ENCODE assay signal across 8 cellular contexts in the genomic region with DNA sequence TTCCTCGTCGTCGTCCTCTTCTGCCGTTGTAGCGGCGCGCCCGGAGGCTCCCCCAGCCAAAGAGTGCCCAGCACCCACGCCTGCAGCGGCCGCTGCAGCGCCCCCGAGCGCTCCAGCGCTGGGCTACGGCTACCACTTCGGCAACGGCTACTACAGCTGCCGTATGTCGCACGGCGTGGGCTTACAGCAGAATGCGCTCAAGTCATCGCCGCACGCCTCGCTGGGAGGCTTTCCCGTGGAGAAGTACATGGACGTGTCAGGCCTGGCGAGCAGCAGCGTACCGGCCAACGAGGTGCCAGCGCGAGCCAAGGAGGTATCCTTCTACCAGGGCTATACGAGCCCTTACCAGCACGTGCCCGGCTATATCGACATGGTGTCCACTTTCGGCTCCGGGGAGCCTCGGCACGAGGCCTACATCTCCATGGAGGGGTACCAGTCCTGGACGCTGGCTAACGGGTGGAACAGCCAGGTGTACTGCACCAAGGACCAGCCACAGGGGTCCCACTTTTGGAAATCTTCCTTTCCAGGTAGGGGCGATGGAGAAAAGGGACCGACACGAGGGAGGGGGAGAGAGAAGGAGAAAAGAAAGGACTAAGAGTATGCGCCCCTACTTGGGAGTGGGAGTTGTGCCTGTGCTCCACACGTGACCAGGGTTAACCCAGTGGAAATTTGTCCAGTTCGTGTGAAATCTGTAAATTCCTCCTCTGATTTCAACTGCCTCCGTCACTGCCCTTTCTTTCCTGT. TPM values are rescaled to one million over a fixed set of nuclear protein-coding genes. Genes with fewer than 3 reads are reported as not detected.
DNase-seq lines count a peak whose midpoint lies in the region; ATAC-seq and TF ChIP-seq lines count a peak whose summit lies in the region.

No MANE protein-coding gene starts in this region.

- no peaks in the 10 kb centered on the region for H3K9me3 Mint-ChIP-seq in stimulated activated naive CD8-positive, alpha-beta T cell treated with anti-CD3 and anti-CD28 coated beads, Interleukin-15, Interleukin-2, amounts not matched to agents 100 ng/mL and 50 ng/mL, for 24 hours

- intact Hi-C loops in vagina (cut with DNase I) = loop anchor here (5.0 kb wide), 1 partner anchor 841 kb away; no protein-coding TSS in a partner anchor

- peaks cover 37% of the 10 kb centered on the region for H3K4me1 Mint-ChIP-seq in stimulated activated naive CD8-positive, alpha-beta T cell treated with anti-CD3 and anti-CD28 coated beads, Interleukin-15, Interleukin-2, amounts not matched to agents 100 ng/mL and 50 ng/mL, for 24 hours (ENCODE audit: low read depth)

- peak overlapping the region; percentile 36 for H3K27ac Mint-ChIP-seq in stimulated activated naive CD8-positive, alpha-beta T cell treated with anti-CD3 and anti-CD28 coated beads, Interleukin-15, Interleukin-2, amounts not matched to agents 100 ng/mL and 50 ng/mL, for 24 hours

- ATAC-seq in stimulated activated naive CD8-positive, alpha-beta T cell treated with anti-CD3 and anti-CD28 coated beads, Interleukin-15, Interleukin-2, amounts not matched to agents 100 U/mL and 50 U/mL, for 24 hours = no peak
- no peak for ATAC-seq in GM19452 (IDR thresholded peaks at IDR 0.05; ENCODE audit: unreplicated experiment)

- H3K9me3 ChIP-seq in SJCRH30 (replicated peaks) = no peaks in the 10 kb centered on the region
- H3K9me3 ChIP-seq in vagina = no peaks in the 10 kb centered on the region

- H3K36me3 Mint-ChIP-seq in stimulated activated naive CD8-positive, alpha-beta T cell treated with anti-CD3 and anti-CD28 coated beads, Interleukin-15, Interleukin-2, amounts not matched to agents 100 ng/mL and 50 ng/mL, for 24 hours (ENCODE audit: low read depth) = peaks cover 4% of the 10 kb centered on the region

- peak in 1 of 2 donors; percentile 5 for TF ChIP-seq POLR2A in vagina (IDR thresholded peaks at IDR 0.05)

- H3K4me3 Mint-ChIP-seq in stimulated activated naive CD8-positive, alpha-beta T cell treated with anti-CD3 and anti-CD28 coated beads, Interleukin-15, Interleukin-2, amounts not matched to agents 100 ng/mL and 50 ng/mL, for 24 hours = peak overlapping the region; percentile 43

- no peaks in the 10 kb centered on the region for H3K4me1 ChIP-seq in SJCRH30
- H3K4me1 ChIP-seq in vagina = peaks cover 28% of the 10 kb centered on the region

- H3K36me3 ChIP-seq in SJCRH30 (no peaks in the 10 kb centered on the region), vagina (no peaks in the 10 kb centered on the region)

- H3K27me3 Mint-ChIP-seq in stimulated activated naive CD8-positive, alpha-beta T cell treated with anti-CD3 and anti-CD28 coated beads, Interleukin-15, Interleukin-2, amounts not matched to agents 100 ng/mL and 50 ng/mL, for 24 hours = peaks cover 90% of the 10 kb centered on the region

- peak overlapping the region; percentile 67 for H3K4me3 ChIP-seq in SJCRH30
- H3K4me3 ChIP-seq in vagina = peak overlapping the region; percentile 54 to 59

- DNase-seq in stimulated activated naive CD8-positive, alpha-beta T cell treated with anti-CD3 and anti-CD28 coated beads, Interleukin-15, Interleukin-2, amounts not matched to agents 100 U/mL and 50 U/mL, for 24 hours = no peak
- DNase-seq in SJCRH30 (peak; percentile 60 to 69), left kidney (ENCODE audit: low read depth, low spot score) (peak; percentile 76), vagina (ENCODE audit: extremely low spot score in 2 of 2) (no peak), Ammon's horn (ENCODE audit: low spot score) (no peak), SKM-1 treated with dmso at 0.1 percent for 144 hours (lab: John Stamatoyannopoulos, UW; ENCODE audit: unreplicated experiment) (no peak)

- H3K27ac ChIP-seq in SJCRH30 = no peak overlapping the region
- peak overlapping the region; percentile 91 for H3K27ac ChIP-seq in vagina

- TF ChIP-seq CTCF in vagina (IDR thresholded peaks at IDR 0.05) = no peak

- no peaks in the 10 kb centered on the region; the same call in 1 of the 2 replicates for H3K27me3 ChIP-seq in SJCRH30
- H3K27me3 ChIP-seq in vagina = no peaks in the 10 kb centered on the region

RNA-seq across cellular contexts. Expression of gene HOXD13, which starts 0.8 kb away (rescaled TPM):
- total RNA-seq in SJCRH30 (2014; rRNA removed; shearing (Covaris generic)) = 11.0 and 13.6 TPM in 2 replicates
- 15.7 TPM for total RNA-seq in vagina

RNA-seq across cellular contexts. Expression of gene HOXD12, which starts 6.3 kb away (rescaled TPM):
- total RNA-seq in SJCRH30 (2014; rRNA removed; shearing (Covaris generic)) = 0.10 TPM in 1 of 2 replicates, not detected in the other
- total RNA-seq in vagina = 1.7 TPM

RNA-seq across cellular contexts. Expression of gene EVX2, which starts 9.6 kb away (rescaled TPM):
- total RNA-seq in SJCRH30 (2014; rRNA removed; shearing (Covaris generic)) = not detected in 2 replicates
- 0.98 TPM for total RNA-seq in vagina

RNA-seq across cellular contexts. Expression of gene HOXD11, which starts 13.8 kb away (rescaled TPM):
- 3.1 and 3.7 TPM in 2 replicates for total RNA-seq in SJCRH30 (2014; rRNA removed; shearing (Covaris generic))
- total RNA-seq in vagina = 19.4 TPM

RNA-seq across cellular contexts. Expression of gene HOXD10, which starts 23.3 kb away (rescaled TPM):
- total RNA-seq in SJCRH30 (2014; rRNA removed; shearing (Covaris generic)) = 1.3 and 2.2 TPM in 2 replicates
- total RNA-seq in vagina = 19.6 TPM

Comparison
In these comparisons a context has a peak if more than half of its experiments do, and no peak if none do; other contexts are left out.
1. DNase-seq: peak in SJCRH30 (2 of 2) and left kidney (single experiment); none in stimulated activated naive CD8-positive, alpha-beta T cell treated with anti-CD3 and anti-CD28 coated beads, Interleukin-15, Interleukin-2, amounts not matched to agents 100 U/mL and 50 U/mL, for 24 hours (single experiment), vagina (0 of 2), Ammon's horn (single experiment) and SKM-1 treated with dmso at 0.1 percent for 144 hours (single experiment).